In genomic region chr20:44648579-44648978, GRCh38 we compare ENCODE assay signal across 11 cellular contexts. TPM values are rescaled to one million over a fixed set of nuclear protein-coding genes. Genes with fewer than 3 reads are reported as not detected.
DNase-seq lines count a peak whose midpoint lies in the region; TF ChIP-seq lines count a peak whose summit lies in the region.
"Had no signal": no experiment of that assay in that cellular context is flagged by ENCODE, and none has a peak within 500 bp of the region (broad histone marks: within the 10 kb centered on the region; RNA-seq: fewer than 3 reads in every experiment).

No MANE protein-coding gene starts in this region.

- H3K79me2 ChIP-seq in KMS-11 (ENCODE audit: insufficient read depth, low read depth): peaks cover 58% of the 10 kb centered on the region

- H3K27me3 ChIP-seq in KMS-11 (ENCODE audit: insufficient read depth, low read depth): no peaks in the 10 kb centered on the region
- H3K27me3 ChIP-seq in esophagus squamous epithelium: no peaks in the 10 kb centered on the region
- H3K27me3 ChIP-seq: ovary had no signal

- no peak overlapping the region; the same call in 1 of the 2 replicates for H3K9ac ChIP-seq in KMS-11

- peaks cover 2% of the 10 kb centered on the region for H3K9me3 Mint-ChIP-seq in activated naive CD4-positive, alpha-beta T cell treated with anti-CD3 and anti-CD28 coated beads, Interleukin-2, amount 10 ng/mL, durations not matched to agents 7 days and 5 days
- peaks cover 1% of the 10 kb centered on the region for H3K9me3 Mint-ChIP-seq in activated naive CD4-positive, alpha-beta T cell treated with anti-CD3 and anti-CD28 coated beads for 36 hours
- H3K9me3 Mint-ChIP-seq in activated T-helper 2 cell treated with anti-CD3 and anti-CD28 coated beads, Interferon-gamma antibody, Interleukin-2, Interleukin-4, amounts not matched to agents 10 μg/mL and 5 μg/mL and 100 μg/mL, durations not matched to agents 14 hours and 24 hours and 36 hours: no peaks in the 10 kb centered on the region
- H3K9me3 Mint-ChIP-seq in progenitor cell of endocrine pancreas (ENCODE audit: low read depth): no peaks in the 10 kb centered on the region

- no peak for TF ChIP-seq POLR2A in esophagus squamous epithelium (IDR thresholded peaks at IDR 0.05)

- no peaks in the 10 kb centered on the region for H3K36me3 ChIP-seq in KMS-11 (ENCODE audit: insufficient read depth)
- no peaks in the 10 kb centered on the region for H3K36me3 ChIP-seq in esophagus squamous epithelium
- H3K36me3 ChIP-seq: ovary had no signal

- H3K4me1 ChIP-seq in KMS-11 (ENCODE audit: low read depth, poor library complexity, severe bottlenecking) (peaks cover 79% of the 10 kb centered on the region), esophagus squamous epithelium (peaks cover 22 to 80% (median 64%) of the 10 kb centered on the region in 3 donors)

- peak overlapping the region; percentile 83 for H3K4me3 Mint-ChIP-seq in activated naive CD4-positive, alpha-beta T cell treated with anti-CD3 and anti-CD28 coated beads, Interleukin-2, amount 10 ng/mL, durations not matched to agents 7 days and 5 days
- no peak overlapping the region for H3K4me3 Mint-ChIP-seq in activated naive CD4-positive, alpha-beta T cell treated with anti-CD3 and anti-CD28 coated beads for 36 hours
- H3K4me3 Mint-ChIP-seq in activated T-helper 2 cell treated with anti-CD3 and anti-CD28 coated beads, Interferon-gamma antibody, Interleukin-2, Interleukin-4, amounts not matched to agents 10 μg/mL and 5 μg/mL and 100 μg/mL, durations not matched to agents 14 hours and 24 hours and 36 hours (ENCODE audit: low read depth): no peak overlapping the region
- H3K4me3 Mint-ChIP-seq in progenitor cell of endocrine pancreas (ENCODE audit: low read depth): no peak overlapping the region

- no peaks in the 10 kb centered on the region for H3K9me3 ChIP-seq in esophagus squamous epithelium
- H3K9me3 ChIP-seq: ovary had no signal

- peaks cover 30% of the 10 kb centered on the region for H3K36me3 Mint-ChIP-seq in activated naive CD4-positive, alpha-beta T cell treated with anti-CD3 and anti-CD28 coated beads, Interleukin-2, amount 10 ng/mL, durations not matched to agents 7 days and 5 days
- H3K36me3 Mint-ChIP-seq in activated naive CD4-positive, alpha-beta T cell treated with anti-CD3 and anti-CD28 coated beads for 36 hours (ENCODE audit: low read depth): no peaks in the 10 kb centered on the region
- peaks cover 9% of the 10 kb centered on the region for H3K36me3 Mint-ChIP-seq in activated T-helper 2 cell treated with anti-CD3 and anti-CD28 coated beads, Interferon-gamma antibody, Interleukin-2, Interleukin-4, amounts not matched to agents 10 μg/mL and 5 μg/mL and 100 μg/mL, durations not matched to agents 14 hours and 24 hours and 36 hours (ENCODE audit: low read depth)
- no peaks in the 10 kb centered on the region for H3K36me3 Mint-ChIP-seq in progenitor cell of endocrine pancreas (ENCODE audit: insufficient read depth)

- peaks cover 84% of the 10 kb centered on the region for H3K4me1 Mint-ChIP-seq in activated naive CD4-positive, alpha-beta T cell treated with anti-CD3 and anti-CD28 coated beads, Interleukin-2, amount 10 ng/mL, durations not matched to agents 7 days and 5 days
- H3K4me1 Mint-ChIP-seq in activated naive CD4-positive, alpha-beta T cell treated with anti-CD3 and anti-CD28 coated beads for 36 hours (ENCODE audit: low read depth): peaks cover 78% of the 10 kb centered on the region
- peaks cover 64% of the 10 kb centered on the region for H3K4me1 Mint-ChIP-seq in activated T-helper 2 cell treated with anti-CD3 and anti-CD28 coated beads, Interferon-gamma antibody, Interleukin-2, Interleukin-4, amounts not matched to agents 10 μg/mL and 5 μg/mL and 100 μg/mL, durations not matched to agents 14 hours and 24 hours and 36 hours (ENCODE audit: low read depth)
- H3K4me1 Mint-ChIP-seq in progenitor cell of endocrine pancreas (ENCODE audit: low read depth): peaks cover 10% of the 10 kb centered on the region

- DNase-seq in activated naive CD4-positive, alpha-beta T cell treated with anti-CD3 and anti-CD28 coated beads, Interleukin-2, amount 10 ng/mL, durations not matched to agents 7 days and 5 days: no peak
- no peak for DNase-seq in activated naive CD4-positive, alpha-beta T cell treated with anti-CD3 and anti-CD28 coated beads for 36 hours
- no peak for DNase-seq in activated T-helper 2 cell treated with anti-CD3 and anti-CD28 coated beads, Interferon-gamma antibody, Interleukin-2, Interleukin-4, amounts not matched to agents 10 μg/mL and 5 μg/mL and 100 μg/mL, durations not matched to agents 14 hours and 24 hours and 36 hours (ENCODE audit: low spot score)
- DNase-seq in progenitor cell of endocrine pancreas (ENCODE audit: low spot score, unreplicated experiment) (no peak), esophagus squamous epithelium (lab: John Stamatoyannopoulos, UW) (no peak), NCI-H1417 (lab: John Stamatoyannopoulos, UW) (no peak)
- DNase-seq in central memory CD4-positive, alpha-beta T cell: no peak
- DNase-seq: glutamatergic neuron, left ventricle myocardium superior, ovary had no signal

- CTCF ChIA-PET in activated naive CD4-positive, alpha-beta T cell treated with anti-CD3 and anti-CD28 coated beads, Interleukin-2, amount 10 ng/mL, durations not matched to agents 7 days and 5 days (lab: Charles Lee): interaction anchor here (1.0 to 3.4 kb wide), 2 partner anchors 18 to 34 kb away, joined by 3 to 23 read pairs; no protein-coding TSS in a partner anchor
- CTCF ChIA-PET in activated naive CD4-positive, alpha-beta T cell treated with anti-CD3 and anti-CD28 coated beads for 36 hours (lab: Charles Lee): interaction anchor here (0.6 to 1.8 kb wide), 4 partner anchors 13 to 84 kb away, joined by 3 to 9 read pairs (median 3); no protein-coding TSS in a partner anchor

- H4K20me1 ChIP-seq in KMS-11 (ENCODE audit: insufficient read depth): no peaks in the 10 kb centered on the region

- H3K27ac ChIP-seq in KMS-11 (peak overlapping the region; percentile 91), esophagus squamous epithelium (no peak overlapping the region)
- H3K27ac ChIP-seq: ovary had no signal

- TF ChIP-seq CTCF in KMS-11 (conservative IDR thresholded peaks at IDR 0.05; ENCODE audit: low read depth, low read length) (no peak), progenitor cell of endocrine pancreas (IDR thresholded peaks at IDR 0.05; ENCODE audit: unreplicated experiment) (peak; percentile 25), esophagus squamous epithelium (IDR thresholded peaks at IDR 0.05) (no peak)

- WGBS in esophagus squamous epithelium, 2 donors: 80 to 86% methylated on average over 2 of the region's 7 CpGs

- H3K4me3 ChIP-seq in KMS-11 (IDR thresholded peaks at IDR 0.05; ENCODE audit: insufficient read depth, low read depth, low read length) (no peak overlapping the region), esophagus squamous epithelium (no peak overlapping the region)
- H3K4me3 ChIP-seq: ovary had no signal

- peak overlapping the region; percentile 78 for H3K4me2 ChIP-seq in KMS-11

- peak overlapping the region; percentile 93 for H3K27ac Mint-ChIP-seq in activated naive CD4-positive, alpha-beta T cell treated with anti-CD3 and anti-CD28 coated beads, Interleukin-2, amount 10 ng/mL, durations not matched to agents 7 days and 5 days
- no peak overlapping the region for H3K27ac Mint-ChIP-seq in activated naive CD4-positive, alpha-beta T cell treated with anti-CD3 and anti-CD28 coated beads for 36 hours
- peak overlapping the region; percentile 30 for H3K27ac Mint-ChIP-seq in activated T-helper 2 cell treated with anti-CD3 and anti-CD28 coated beads, Interferon-gamma antibody, Interleukin-2, Interleukin-4, amounts not matched to agents 10 μg/mL and 5 μg/mL and 100 μg/mL, durations not matched to agents 14 hours and 24 hours and 36 hours
- H3K27ac Mint-ChIP-seq in progenitor cell of endocrine pancreas: no peak overlapping the region

- H3K27me3 Mint-ChIP-seq in activated naive CD4-positive, alpha-beta T cell treated with anti-CD3 and anti-CD28 coated beads, Interleukin-2, amount 10 ng/mL, durations not matched to agents 7 days and 5 days: no peaks in the 10 kb centered on the region
- H3K27me3 Mint-ChIP-seq in activated naive CD4-positive, alpha-beta T cell treated with anti-CD3 and anti-CD28 coated beads for 36 hours (ENCODE audit: low read depth): no peaks in the 10 kb centered on the region
- peaks cover 2% of the 10 kb centered on the region for H3K27me3 Mint-ChIP-seq in activated T-helper 2 cell treated with anti-CD3 and anti-CD28 coated beads, Interferon-gamma antibody, Interleukin-2, Interleukin-4, amounts not matched to agents 10 μg/mL and 5 μg/mL and 100 μg/mL, durations not matched to agents 14 hours and 24 hours and 36 hours (ENCODE audit: low read depth)
- peaks cover 14% of the 10 kb centered on the region for H3K27me3 Mint-ChIP-seq in progenitor cell of endocrine pancreas

- intact Hi-C loops in activated naive CD4-positive, alpha-beta T cell treated with anti-CD3 and anti-CD28 coated beads for 36 hours (cut with micrococcal nuclease): loop anchor here (10.0 kb wide), 2 partner anchors 894 to 1906 kb away; partner anchors contain the start of gene OCSTAMP
- intact Hi-C loops in activated T-helper 2 cell treated with anti-CD3 and anti-CD28 coated beads, Interferon-gamma antibody, Interleukin-2, Interleukin-4, amounts not matched to agents 10 μg/mL and 5 μg/mL and 100 μg/mL, durations not matched to agents 14 hours and 24 hours and 36 hours (cut with micrococcal nuclease): loop anchor here (5.0 kb wide), 1 partner anchor 319 kb away; the partner anchor contains the start of gene STK4
- intact Hi-C loops in esophagus squamous epithelium (cut with DNase I): no loop called here

- no peak overlapping the region for H2AFZ ChIP-seq in KMS-11 (ENCODE audit: low read depth)

RNA-seq across cellular contexts. Expression of gene ADA, which starts 2.9 kb away (rescaled TPM):
- 10 to 100 TPM; 54.6 to 54.9 TPM for total RNA-seq in activated naive CD4-positive, alpha-beta T cell treated with anti-CD3 and anti-CD28 coated beads for 36 hours
- 33.3 and 34.5 TPM in 2 replicates for total RNA-seq in activated T-helper 2 cell treated with anti-CD3 and anti-CD28 coated beads, Interferon-gamma antibody, Interleukin-2, Interleukin-4, amounts not matched to agents 10 μg/mL and 5 μg/mL and 100 μg/mL, durations not matched to agents 14 hours and 24 hours and 36 hours
- 10.7 and 11.4 TPM in 2 replicates for total RNA-seq in progenitor cell of endocrine pancreas
- 10 to 100 TPM in 2 of 4 donors, 1 to 10 TPM in 2; 3.8 to 31.7 (median 15.7) TPM for total RNA-seq in esophagus squamous epithelium

Comparison
In these comparisons a context has a peak if more than half of its experiments do, and no peak if none do; other contexts are left out.
1. H3K27ac Mint-ChIP-seq: peak in activated naive CD4-positive, alpha-beta T cell treated with anti-CD3 and anti-CD28 coated beads, Interleukin-2, amount 10 ng/mL, durations not matched to agents 7 days and 5 days (single experiment) and activated T-helper 2 cell treated with anti-CD3 and anti-CD28 coated beads, Interferon-gamma antibody, Interleukin-2, Interleukin-4, amounts not matched to agents 10 μg/mL and 5 μg/mL and 100 μg/mL, durations not matched to agents 14 hours and 24 hours and 36 hours (single experiment); none in activated naive CD4-positive, alpha-beta T cell treated with anti-CD3 and anti-CD28 coated beads for 36 hours (single experiment) and progenitor cell of endocrine pancreas (single experiment).